ENCODE assay signal across 8 cellular contexts in the genomic region with DNA sequence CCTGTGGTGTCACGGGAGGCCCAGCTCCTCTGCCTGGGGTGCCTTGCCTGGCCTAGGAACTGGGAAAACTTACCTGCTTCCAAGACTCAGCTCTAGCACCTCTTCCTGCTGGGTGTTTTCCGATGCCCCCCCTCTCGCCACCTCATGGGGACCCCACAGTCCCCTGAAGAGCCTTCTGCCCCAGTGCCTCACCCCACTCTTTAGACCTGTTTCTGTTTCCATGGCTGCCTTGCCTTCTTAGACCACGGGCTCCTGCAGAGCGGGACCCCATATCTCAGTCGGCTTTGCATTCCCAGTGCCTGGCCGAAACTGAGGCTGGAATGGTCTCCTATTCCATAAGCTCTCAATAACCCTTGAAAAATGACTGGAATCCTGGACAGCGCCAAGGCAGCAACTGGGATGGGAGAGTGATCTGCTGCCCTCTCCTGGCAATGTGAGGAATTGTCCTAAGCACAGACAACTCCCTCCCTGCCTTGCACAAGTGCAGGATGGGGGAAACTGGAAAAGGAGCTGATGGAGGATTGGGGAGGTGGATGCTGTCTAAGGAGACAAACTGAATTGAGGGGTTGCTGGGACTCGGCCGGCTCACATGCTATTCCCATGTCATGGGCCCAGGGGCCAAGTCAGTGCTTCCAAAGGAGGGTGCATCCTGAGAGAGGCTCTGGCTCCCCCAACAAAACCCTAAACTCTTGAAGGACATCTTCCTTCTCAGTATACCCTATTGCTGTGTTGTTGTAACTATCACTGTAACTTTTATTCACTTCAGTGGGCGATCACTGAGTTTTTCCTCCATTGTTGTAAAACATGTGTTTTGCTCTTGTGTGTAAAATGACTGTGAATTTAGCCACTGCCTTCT. TPM values are rescaled to one million over a fixed set of nuclear protein-coding genes. Genes with fewer than 3 reads are reported as not detected.
DNase-seq lines count a peak whose midpoint lies in the region; ATAC-seq, FAIRE-seq and TF ChIP-seq lines count a peak whose summit lies in the region.

No MANE protein-coding gene starts in this region.

- no peak overlapping the region for H4K91ac ChIP-seq in IMR-90 (ENCODE audit: insufficient read depth, low read depth, low read length)

- H3K9me1 ChIP-seq in IMR-90 (ENCODE audit: insufficient read depth, low read length), result no peaks in the 10 kb centered on the region

- DNase-seq in IMR-90 (peak; percentile 73), RPMI8226 (peak; percentile 12), Right ventricle myocardium superior (no peak), KG1 (lab: John Stamatoyannopoulos, UW) (no peak)
- peak; percentile 29 for DNase-seq in activated naive CD8-positive, alpha-beta T cell treated with anti-CD3 and anti-CD28 coated beads for 36 hours

- ATAC-seq in IMR-90 (ENCODE audit: low read depth) (peak; percentile 100), Right ventricle myocardium superior (ENCODE audit: poor library complexity) (peak; percentile 91), GM18519 (IDR thresholded peaks at IDR 0.05; ENCODE audit: low FRiP score, unreplicated experiment) (no peak)

- dilution Hi-C loops in IMR-90 (cut with HindIII; ENCODE audit: low sequenced_read_pairs, unreplicated experiment), result no loop called here

- peak overlapping the region; percentile 57 for H2AK9ac ChIP-seq in IMR-90 (replicated peaks; ENCODE audit: low read depth, low read length, poor library complexity)

- no peaks in the 10 kb centered on the region for H3K36me3 Mint-ChIP-seq in activated naive CD8-positive, alpha-beta T cell treated with anti-CD3 and anti-CD28 coated beads for 36 hours

- no peak overlapping the region for H3K14ac ChIP-seq in IMR-90 (replicated peaks; ENCODE audit: low read depth, low read length)

- peak; percentile 92 for FAIRE-seq in G401.6 (lab: Jason Lieb, UNC)

- no CpG with 5 or more reads among the region's 11 CpGs for WGBS in IMR-90 (ENCODE audit: extremely low coverage in 2 of 2, insufficient read length in 1 of 2), 2 experiments

- H2AFZ ChIP-seq in IMR-90 (replicated peaks; ENCODE audit: low read length, poor library complexity) (no peak overlapping the region), parathyroid adenoma (no peak overlapping the region)

- H3K79me2 ChIP-seq in parathyroid adenoma, result no peaks in the 10 kb centered on the region

- H3K4me1 ChIP-seq in IMR-90 (ENCODE audit: control insufficient read depth, insufficient read depth, low read length) (no peaks in the 10 kb centered on the region), parathyroid adenoma (no peaks in the 10 kb centered on the region)

- H3K9me3 Mint-ChIP-seq in activated naive CD8-positive, alpha-beta T cell treated with anti-CD3 and anti-CD28 coated beads for 36 hours, result no peaks in the 10 kb centered on the region

- H3K4me3 ChIP-seq in IMR-90 (ENCODE audit: insufficient read depth, low read depth, low read length) (no peak overlapping the region), parathyroid adenoma (ENCODE audit: low read depth, low read length) (no peak overlapping the region)

- TF ChIP-seq RAD21 in IMR-90 (IDR thresholded peaks at IDR 0.05; ENCODE audit: low read length), result peak; percentile 74

- no peak overlapping the region for H3K4me2 ChIP-seq in IMR-90 (ENCODE audit: low read depth, low read length)
- no peak overlapping the region for H3K4me2 ChIP-seq in parathyroid adenoma (ENCODE audit: low read length)

- H3K4me1 Mint-ChIP-seq in activated naive CD8-positive, alpha-beta T cell treated with anti-CD3 and anti-CD28 coated beads for 36 hours, result peaks cover 6% of the 10 kb centered on the region

- no peak overlapping the region for H3K4ac ChIP-seq in IMR-90 (ENCODE audit: low read depth, low read length)

- POLR2A ChIA-PET in IMR-90 (lab: Charles Lee; ENCODE audit: unreplicated experiment), result no interaction called here

- CTCF ChIA-PET in IMR-90 (lab: Yijun Ruan, JAX), result interaction anchor here (0.6 to 1.4 kb wide), 11 partner anchors 9 to 508 kb away, joined by 3 to 6 read pairs (median 4); no protein-coding TSS in a partner anchor

- H3K79me1 ChIP-seq in IMR-90 (ENCODE audit: low read depth in 1 of 2, low read length in 2 of 2), result no peaks in the 10 kb centered on the region

- in situ Hi-C loops in IMR-90 (cut with MboI; ENCODE audit: low sequenced_read_pairs), result loop anchor here (5.0 kb wide), 1 partner anchor 136 kb away; no protein-coding TSS in a partner anchor

- no TSS peak for BruUV-seq in IMR-90 (replicated peaks; lab: Mats Ljungman, UMichigan)

- H3K27me3 ChIP-seq in IMR-90 (ENCODE audit: control insufficient read depth, insufficient read depth, low read length) (peaks cover 9% of the 10 kb centered on the region), parathyroid adenoma (ENCODE audit: control insufficient read depth, insufficient read depth, low read length) (no peaks in the 10 kb centered on the region)

- H2BK120ac ChIP-seq in IMR-90 (ENCODE audit: low read depth, low read length), result no peak overlapping the region

- no peak overlapping the region for H3K23ac ChIP-seq in IMR-90 (ENCODE audit: low read depth, low read length)

- intact Hi-C loops in IMR-90 (cut with micrococcal nuclease) (loop anchor here (2.0 kb wide), 1 partner anchor 141 kb away; no protein-coding TSS in a partner anchor), Right ventricle myocardium superior (cut with DNase I) (loop anchor here (5.0 kb wide), 1 partner anchor 136 kb away; no protein-coding TSS in a partner anchor)

- H3K4me3 Mint-ChIP-seq in activated naive CD8-positive, alpha-beta T cell treated with anti-CD3 and anti-CD28 coated beads for 36 hours, result no peak overlapping the region

- H3K9ac ChIP-seq in IMR-90 (ENCODE audit: low read depth, low read length) (no peak overlapping the region), parathyroid adenoma (no peak overlapping the region)

- H3K18ac ChIP-seq in IMR-90 (ENCODE audit: low read depth, low read length), result no peak overlapping the region

- H2BK20ac ChIP-seq in IMR-90 (ENCODE audit: low read depth, low read length), result no peak overlapping the region

- H3K27ac ChIP-seq in IMR-90 (ENCODE audit: insufficient read depth, low read length) (no peak overlapping the region), parathyroid adenoma (no peak overlapping the region)

- H2BK5ac ChIP-seq in IMR-90 (ENCODE audit: low read depth, low read length, poor library complexity, severe bottlenecking), result no peak overlapping the region

- H2AK5ac ChIP-seq in IMR-90 (ENCODE audit: low read depth, low read length), result no peak overlapping the region

- no peaks in the 10 kb centered on the region for H3K9me3 ChIP-seq in IMR-90 (ENCODE audit: control insufficient read depth, insufficient read depth, low read length)
- no peaks in the 10 kb centered on the region for H3K9me3 ChIP-seq in parathyroid adenoma (ENCODE audit: control insufficient read depth, low read length)

- TF ChIP-seq POLR2A in IMR-90 (IDR thresholded peaks at IDR 0.05; ENCODE audit: low read depth, low read length), result no peak

- H3K27me3 Mint-ChIP-seq in activated naive CD8-positive, alpha-beta T cell treated with anti-CD3 and anti-CD28 coated beads for 36 hours, result peaks cover 4% of the 10 kb centered on the region

- H4K20me1 ChIP-seq in IMR-90 (ENCODE audit: insufficient read depth, low read length), result no peaks in the 10 kb centered on the region

- no peak overlapping the region for H4K8ac ChIP-seq in IMR-90 (ENCODE audit: low read depth in 2 of 2, low read length in 2 of 2)

- TF ChIP-seq CTCF in IMR-90 (conservative IDR thresholded peaks at IDR 0.05; ENCODE audit: low read depth, low read length) (peak; percentile 90), parathyroid adenoma (IDR thresholded peaks at IDR 0.05) (peak; percentile 77)

- no peak overlapping the region for H3K27ac Mint-ChIP-seq in activated naive CD8-positive, alpha-beta T cell treated with anti-CD3 and anti-CD28 coated beads for 36 hours

- no peak overlapping the region for H3K56ac ChIP-seq in IMR-90 (ENCODE audit: extremely low read depth, insufficient read depth, low read length)

- H3K36me3 ChIP-seq in IMR-90 (ENCODE audit: control insufficient read depth, insufficient read depth, low read length) (no peaks in the 10 kb centered on the region), parathyroid adenoma (ENCODE audit: control insufficient read depth, insufficient read depth, low read length) (no peaks in the 10 kb centered on the region)

- no peak overlapping the region for H2BK15ac ChIP-seq in IMR-90 (ENCODE audit: low read depth, low read length)

- no peak overlapping the region for H4K5ac ChIP-seq in IMR-90 (ENCODE audit: low read depth, low read length)

TF ChIP-seq in IMR-90, 13 proteins besides CTCF, POLR2A, EP300 and RAD21 (continues in another document):
- TF ChIP-seq NFE2L2 (IDR thresholded peaks at IDR 0.05; ENCODE audit: low read depth, low read length) (no peak), MXI1 (IDR thresholded peaks at IDR 0.05; ENCODE audit: borderline replicate concordance, low read depth, low read length) (no peak), FOS (IDR thresholded peaks at IDR 0.05; ENCODE audit: low read depth, low read length) (no peak), RCOR1 (IDR thresholded peaks at IDR 0.05; ENCODE audit: insufficient replicate concordance, low read length) (no peak), SMC3 (IDR thresholded peaks at IDR 0.05; ENCODE audit: low read depth, low read length) (peak; percentile 59), BHLHE40 (IDR thresholded peaks at IDR 0.05; ENCODE audit: low read depth, low read length) (no peak)
- TF ChIP-seq, protein P1, sequence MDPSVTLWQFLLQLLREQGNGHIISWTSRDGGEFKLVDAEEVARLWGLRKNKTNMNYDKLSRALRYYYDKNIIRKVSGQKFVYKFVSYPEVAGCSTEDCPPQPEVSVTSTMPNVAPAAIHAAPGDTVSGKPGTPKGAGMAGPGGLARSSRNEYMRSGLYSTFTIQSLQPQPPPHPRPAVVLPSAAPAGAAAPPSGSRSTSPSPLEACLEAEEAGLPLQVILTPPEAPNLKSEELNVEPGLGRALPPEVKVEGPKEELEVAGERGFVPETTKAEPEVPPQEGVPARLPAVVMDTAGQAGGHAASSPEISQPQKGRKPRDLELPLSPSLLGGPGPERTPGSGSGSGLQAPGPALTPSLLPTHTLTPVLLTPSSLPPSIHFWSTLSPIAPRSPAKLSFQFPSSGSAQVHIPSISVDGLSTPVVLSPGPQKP (IDR thresholded peaks at IDR 0.05; ENCODE audit: borderline replicate concordance, low read depth, low read length), result no peak

RNA-seq across cellular contexts. Expression of gene IL17RA, which starts 26.6 kb away (rescaled TPM):
- total RNA-seq in IMR-90 (2012; rRNA removed) (5.2 and 5.8 TPM in 2 replicates), Right ventricle myocardium superior (7.5 TPM)
- polyA plus RNA-seq in IMR-90 (2012; rRNA removed), result 15.3 and 18.3 TPM in 2 replicates
- 17.1 and 20.5 TPM in 2 replicates for polyA plus RNA-seq in IMR-90 (2012; cell fraction: cytosol; rRNA removed)
- 15.5 and 20.2 TPM in 2 replicates for polyA plus RNA-seq in IMR-90 (2012; cell fraction: nucleus; rRNA removed; ENCODE audit: low replicate concordance)
- 10 to 100 TPM; 13.3 to 16.6 TPM for total RNA-seq in activated naive CD8-positive, alpha-beta T cell treated with anti-CD3 and anti-CD28 coated beads for 36 hours

RNA-seq across cellular contexts. Expression of gene GAB4, which starts 50.2 kb away (rescaled TPM):
- not detected in 2 replicates for total RNA-seq in IMR-90 (2012; rRNA removed)
- polyA plus RNA-seq in IMR-90 (2012; rRNA removed), result not detected in 2 replicates
- not detected in 2 replicates for polyA plus RNA-seq in IMR-90 (2012; cell fraction: cytosol; rRNA removed)
- polyA plus RNA-seq in IMR-90 (2012; cell fraction: nucleus; rRNA removed; ENCODE audit: low replicate concordance), result not detected in 2 replicates
- under 1 TPM; 0.14 to 0.16 TPM for total RNA-seq in activated naive CD8-positive, alpha-beta T cell treated with anti-CD3 and anti-CD28 coated beads for 36 hours
- not detected for total RNA-seq in Right ventricle myocardium superior

Comparison
In these comparisons a context has a peak if more than half of its experiments do, and no peak if none do; other contexts are left out.
1. DNase-seq: peak in IMR-90 (single experiment), RPMI8226 (single experiment) and activated naive CD8-positive, alpha-beta T cell treated with anti-CD3 and anti-CD28 coated beads for 36 hours (single experiment); none in Right ventricle myocardium superior (single experiment) and KG1 (single experiment).